ENCODE assay signal across 8 cellular contexts in the genomic region with DNA sequence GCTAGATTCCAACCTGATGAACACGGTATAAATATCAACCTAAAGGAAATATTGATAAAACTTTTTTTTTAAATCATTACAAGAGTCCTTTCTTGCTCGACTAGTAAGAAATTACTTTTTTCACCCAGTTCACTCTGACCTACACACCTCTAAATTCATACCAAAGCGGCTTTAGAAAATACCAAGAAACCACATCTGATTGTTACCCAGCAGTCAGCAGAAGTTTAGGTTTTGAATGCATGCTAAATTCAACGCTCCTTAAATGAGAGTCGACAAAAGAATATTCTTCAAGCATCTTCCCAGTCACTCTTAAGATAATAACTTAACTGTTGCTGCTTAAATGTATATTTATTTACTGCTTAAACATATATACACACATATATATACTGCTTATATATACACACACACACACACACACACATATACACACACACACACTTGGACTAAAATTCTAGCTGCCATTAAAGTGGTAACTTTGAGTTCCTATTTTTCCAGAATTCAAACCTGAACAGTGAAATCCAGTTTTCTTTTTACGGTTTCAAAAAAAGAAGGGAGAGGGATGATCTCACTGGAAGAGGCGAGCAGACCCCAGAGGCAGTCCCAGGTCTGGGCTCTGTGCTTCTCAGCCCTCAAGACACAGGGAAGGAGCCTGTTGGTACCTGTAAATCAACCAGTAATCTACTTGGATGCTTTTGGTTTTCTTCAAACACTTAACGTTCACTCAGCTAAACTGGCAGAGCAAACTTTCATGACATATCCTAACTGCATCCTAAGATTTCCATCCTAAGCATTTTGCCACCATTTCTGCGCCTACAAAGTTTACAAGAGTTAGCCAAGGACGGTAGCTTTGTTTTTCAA. TPM values are rescaled to one million over a fixed set of nuclear protein-coding genes. Genes with fewer than 3 reads are reported as not detected.
DNase-seq lines count a peak whose midpoint lies in the region; ATAC-seq and TF ChIP-seq lines count a peak whose summit lies in the region.

No MANE protein-coding gene starts in this region.

- peak overlapping the region; percentile 73 for H3K4me3 ChIP-seq in NT2/D1 (ENCODE audit: insufficient read length, low read depth)
- peak overlapping the region; percentile 94 for H3K4me3 ChIP-seq in effector memory CD4-positive, alpha-beta T cell (ENCODE audit: insufficient read depth, low read depth, low read length, poor library complexity, severe bottlenecking)
- H3K4me3 ChIP-seq in neuronal stem cell (ENCODE audit: low read length in 2 of 2), result peak overlapping the region; percentile 55 to 100

- no peak overlapping the region for H4K8ac ChIP-seq in neuronal stem cell (ENCODE audit: low read depth, low read length)

- no peak overlapping the region for H3K4ac ChIP-seq in neuronal stem cell (ENCODE audit: low read length)

- intact Hi-C loops in Calu3 (cut with micrococcal nuclease; ENCODE audit: unreplicated experiment), result no loop called here

- H2AFZ ChIP-seq in neuronal stem cell (ENCODE audit: low read length), result no peak overlapping the region

- peaks cover 31% of the 10 kb centered on the region for H3K36me3 Mint-ChIP-seq in Calu3 (ENCODE audit: insufficient read depth, unreplicated experiment)

- H3K27me3 ChIP-seq in NT2/D1 (ENCODE audit: insufficient read depth, insufficient read length) (no peaks in the 10 kb centered on the region), neuronal stem cell (ENCODE audit: control insufficient read depth in 3 of 3, insufficient read depth in 3 of 3, low read depth in 1 of 3, low read length in 3 of 3) (no peaks in the 10 kb centered on the region)
- H3K27me3 ChIP-seq in effector memory CD4-positive, alpha-beta T cell (replicated peaks; ENCODE audit: control insufficient read depth, insufficient read depth, low read length, poor library complexity, severe bottlenecking), result no peaks in the 10 kb centered on the region

- H3K4me2 ChIP-seq in neuronal stem cell (ENCODE audit: insufficient read depth, low read length, poor library complexity, severe bottlenecking), result peak overlapping the region; percentile 58

- no peak for TF ChIP-seq CTCF in Calu3 (IDR thresholded peaks at IDR 0.05; ENCODE audit: unreplicated experiment)

- no CpG with 5 or more reads among the region's 10 CpGs for WGBS in neuronal stem cell (ENCODE audit: extremely low coverage in 2 of 2, insufficient read length in 2 of 2, insufficient replicate concordance in 1 of 2), 2 donors

- no peak overlapping the region for H2BK5ac ChIP-seq in neuronal stem cell (ENCODE audit: low read length)

- H3K4me1 ChIP-seq in NT2/D1 (ENCODE audit: insufficient read depth, insufficient read length), result peaks cover 10% of the 10 kb centered on the region
- peaks cover 40% of the 10 kb centered on the region for H3K4me1 ChIP-seq in effector memory CD4-positive, alpha-beta T cell (ENCODE audit: control insufficient read depth, insufficient read depth, low read length, poor library complexity, severe bottlenecking)
- H3K4me1 ChIP-seq in neuronal stem cell (ENCODE audit: control insufficient read depth in 2 of 2, insufficient read depth in 1 of 2, low read depth in 1 of 2, low read length in 2 of 2), result peaks cover 7 to 18% of the 10 kb centered on the region in 2 donors

- no peak overlapping the region for H3K18ac ChIP-seq in neuronal stem cell (ENCODE audit: low read length)

- no peak overlapping the region for H4K91ac ChIP-seq in neuronal stem cell (ENCODE audit: low read depth, low read length, poor library complexity)

- H3K9me3 ChIP-seq in NT2/D1 (ENCODE audit: insufficient read depth, low read length), result no peaks in the 10 kb centered on the region
- H3K9me3 ChIP-seq in effector memory CD4-positive, alpha-beta T cell (ENCODE audit: control insufficient read depth, low read length), result no peaks in the 10 kb centered on the region
- peaks cover 0 to 3% of the 10 kb centered on the region in 2 donors for H3K9me3 ChIP-seq in neuronal stem cell (replicated peaks in 1 of 2; ENCODE audit: control insufficient read depth in 2 of 2, insufficient read depth in 1 of 2, low read depth in 1 of 2, low read length in 2 of 2)

- no peak overlapping the region for H3K14ac ChIP-seq in neuronal stem cell (ENCODE audit: low read length)

- BruUV-seq in Calu3 (replicated peaks; lab: Mats Ljungman, UMichigan), result TSS peak; percentile 56

- H3K23ac ChIP-seq in neuronal stem cell (ENCODE audit: low read depth, low read length, poor library complexity), result no peak overlapping the region

- no peaks in the 10 kb centered on the region for H3K27me3 Mint-ChIP-seq in Calu3 (ENCODE audit: unreplicated experiment)

- H2BK15ac ChIP-seq in neuronal stem cell (ENCODE audit: low read length), result no peak overlapping the region

- DNase-seq in Calu3, result no peak
- no peak for DNase-seq in NT2/D1 (ENCODE audit: low read depth, low spot score)
- no peak for DNase-seq in effector memory CD4-positive, alpha-beta T cell
- no peak for DNase-seq in neuronal stem cell (ENCODE audit: low spot score)
- no peak for DNase-seq in stimulated activated CD4-positive, alpha-beta T cell treated with anti-CD3 and anti-CD28 coated beads, Interleukin-12 subunit alpha, Interleukin-12 subunit beta, amount 100 ng/mL, for 4 hours
- DNase-seq in stimulated activated CD4-positive, alpha-beta T cell treated with anti-CD3 and anti-CD28 coated beads, Interleukin-4, amount 100 ng/mL, for 1 hour, result no peak

- H3K27ac Mint-ChIP-seq in Calu3 (ENCODE audit: unreplicated experiment), result peak overlapping the region; percentile 56

- CTCF ChIA-PET in Calu3 (lab: Charles Lee), result no interaction called here

- no peak overlapping the region for H2BK120ac ChIP-seq in neuronal stem cell (ENCODE audit: low read depth, low read length)

- H3K9me3 Mint-ChIP-seq in Calu3 (ENCODE audit: low read depth, unreplicated experiment), result no peaks in the 10 kb centered on the region

- H3K9ac ChIP-seq in NT2/D1 (ENCODE audit: insufficient read length, low read depth), result peak overlapping the region; percentile 92
- H3K9ac ChIP-seq in neuronal stem cell (ENCODE audit: low read depth, low read length, poor library complexity), result no peak overlapping the region

- H3K79me1 ChIP-seq in neuronal stem cell (ENCODE audit: low read depth, low read length), result peaks cover 9% of the 10 kb centered on the region

- H3K27ac ChIP-seq in effector memory CD4-positive, alpha-beta T cell (ENCODE audit: insufficient read depth, low read length, poor library complexity, severe bottlenecking), result peak overlapping the region; percentile 83
- no peak overlapping the region for H3K27ac ChIP-seq in neuronal stem cell (replicated peaks; ENCODE audit: low read length)

- ATAC-seq in GM19467 (IDR thresholded peaks at IDR 0.05; ENCODE audit: unreplicated experiment) (no peak), GM18519 (IDR thresholded peaks at IDR 0.05; ENCODE audit: low FRiP score, unreplicated experiment) (no peak)

- no peak overlapping the region for H2BK12ac ChIP-seq in neuronal stem cell (ENCODE audit: low read length)

- H3K4me1 Mint-ChIP-seq in Calu3 (ENCODE audit: low read depth, unreplicated experiment), result peaks cover 8% of the 10 kb centered on the region

- H3K4me3 Mint-ChIP-seq in Calu3 (ENCODE audit: low read depth, unreplicated experiment), result peak overlapping the region; percentile 69

- no peak overlapping the region for H2AK5ac ChIP-seq in neuronal stem cell (ENCODE audit: low read depth, low read length)

- no peaks in the 10 kb centered on the region for H3K36me3 ChIP-seq in NT2/D1 (ENCODE audit: insufficient read depth, insufficient read length, low read length)
- H3K36me3 ChIP-seq in effector memory CD4-positive, alpha-beta T cell (ENCODE audit: control insufficient read depth, insufficient read depth, low read length), result no peaks in the 10 kb centered on the region
- H3K36me3 ChIP-seq in neuronal stem cell (replicated peaks in 1 of 2; ENCODE audit: control insufficient read depth in 2 of 2, insufficient read depth in 2 of 2, low read length in 2 of 2), result peaks cover 0 to 12% of the 10 kb centered on the region in 2 donors

RNA-seq across cellular contexts. Expression of gene STK24, which starts 1.7 kb away (rescaled TPM):
- 51.2 and 55.3 TPM in 2 replicates for total RNA-seq in Calu3 (2022)
- 162 TPM for polyA plus RNA-seq in neuronal stem cell (2013, experiment 1 of 2)
- 159 TPM for polyA plus RNA-seq in neuronal stem cell (2013, experiment 2 of 2)
